Comparison of ENCODE assay signal across 8 cellular contexts in the genomic region with DNA sequence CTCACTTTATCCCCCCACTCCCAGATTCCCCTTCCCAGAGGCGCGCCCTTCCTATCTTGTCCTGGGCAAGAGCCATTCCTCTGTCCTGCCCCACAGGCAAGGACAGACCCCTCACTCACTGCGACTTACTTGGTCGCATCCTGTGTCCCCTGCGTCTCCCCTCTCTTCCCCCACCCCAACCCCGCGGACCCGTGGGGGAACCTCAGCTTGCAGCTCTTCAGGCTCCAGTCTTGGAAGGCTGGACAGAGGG. TPM values are rescaled to one million over a fixed set of nuclear protein-coding genes. Genes with fewer than 3 reads are reported as not detected.
DNase-seq lines count a peak whose midpoint lies in the region; ATAC-seq and TF ChIP-seq lines count a peak whose summit lies in the region.

No MANE protein-coding gene starts in this region.

- DNase-seq in CD14-positive monocyte (ENCODE audit: low spot score) (no peak), RWPE2 (ENCODE audit: low spot score) (no peak), esophagus muscularis mucosa (ENCODE audit: extremely low spot score) (no peak), osteocyte (ENCODE audit: extremely low spot score, unreplicated experiment) (no peak), hippocampal formation (lab: John Stamatoyannopoulos, UW) (no peak), mucosa of gallbladder (ENCODE audit: low spot score) (no peak), iPS-NIHi11 (ENCODE audit: low spot score) (no peak)

- no peak for TF ChIP-seq CTCF in CD14-positive monocyte (IDR thresholded peaks at IDR 0.05)
- no peak for TF ChIP-seq CTCF in RWPE2 (IDR thresholded peaks at IDR 0.05; ENCODE audit: poor library complexity, severe bottlenecking)
- TF ChIP-seq CTCF in esophagus muscularis mucosa (IDR thresholded peaks at IDR 0.05) = no peak
- TF ChIP-seq CTCF in osteocyte (IDR thresholded peaks at IDR 0.05) = no peak

- intact Hi-C loops in CD14-positive monocyte (cut with micrococcal nuclease) (no loop called here), esophagus muscularis mucosa (cut with DNase I) (no loop called here)

- no peak overlapping the region for H3K27ac ChIP-seq in RWPE2 (ENCODE audit: poor library complexity, severe bottlenecking)
- H3K27ac ChIP-seq in esophagus muscularis mucosa (replicated peaks in 1 of 4) = peak overlapping the region; percentile 66 to 78 (median 72)

- peaks cover 4 to 5% of the 10 kb centered on the region in 2 donors for H3K36me3 Mint-ChIP-seq in CD14-positive monocyte
- H3K36me3 Mint-ChIP-seq in osteocyte (ENCODE audit: unreplicated experiment) = no peaks in the 10 kb centered on the region

- no peak; the same call in 2 of the 3 replicates for ATAC-seq in RWPE2 (ENCODE audit: low read depth)
- no peak for ATAC-seq in GM19397 (IDR thresholded peaks at IDR 0.05; ENCODE audit: unreplicated experiment)

- peaks cover 61% of the 10 kb centered on the region for H3K4me1 Mint-ChIP-seq in CD14-positive monocyte
- H3K4me1 Mint-ChIP-seq in osteocyte (ENCODE audit: unreplicated experiment) = peaks cover 39% of the 10 kb centered on the region

- no peak for TF ChIP-seq POLR2A in esophagus muscularis mucosa (IDR thresholded peaks at IDR 0.05; ENCODE audit: low read depth)

- H3K27me3 ChIP-seq in RWPE2 (ENCODE audit: insufficient read depth, poor library complexity, severe bottlenecking) = peaks cover 11% of the 10 kb centered on the region
- no peaks in the 10 kb centered on the region for H3K27me3 ChIP-seq in esophagus muscularis mucosa

- peaks cover 4% of the 10 kb centered on the region for H3K4me1 ChIP-seq in RWPE2 (ENCODE audit: insufficient read depth, poor library complexity, severe bottlenecking)
- H3K4me1 ChIP-seq in esophagus muscularis mucosa = peaks cover 17 to 33% (median 27%) of the 10 kb centered on the region in 4 donors

- H3K9me3 Mint-ChIP-seq in CD14-positive monocyte (peaks cover 5 to 8% (median 7%) of the 10 kb centered on the region in 7 donors), osteocyte (ENCODE audit: unreplicated experiment) (peaks cover 8% of the 10 kb centered on the region)

- no peak for TF ChIP-seq EP300 in esophagus muscularis mucosa (IDR thresholded peaks at IDR 0.05)

- H3K4me3 Mint-ChIP-seq in CD14-positive monocyte = peak overlapping the region; percentile 93 to 97
- peak overlapping the region; percentile 77 for H3K4me3 Mint-ChIP-seq in osteocyte (ENCODE audit: unreplicated experiment)

- H3K9me3 ChIP-seq in RWPE2 (ENCODE audit: severe bottlenecking) (peaks cover 2% of the 10 kb centered on the region), esophagus muscularis mucosa (peaks cover 0 to 4% (median 0%) of the 10 kb centered on the region in 4 donors)

- H3K27me3 Mint-ChIP-seq in CD14-positive monocyte (ENCODE audit: low read depth in 3 of 3) (peaks cover 2 to 9% (median 3%) of the 10 kb centered on the region in 3 donors), osteocyte (ENCODE audit: unreplicated experiment) (peaks cover 26% of the 10 kb centered on the region)

- H3K27ac Mint-ChIP-seq in CD14-positive monocyte (peak overlapping the region; percentile 67 to 90 (median 85)), osteocyte (ENCODE audit: unreplicated experiment) (no peak overlapping the region)

- no peaks in the 10 kb centered on the region for H3K36me3 ChIP-seq in RWPE2 (ENCODE audit: low read depth)
- no peaks in the 10 kb centered on the region for H3K36me3 ChIP-seq in esophagus muscularis mucosa

- peak overlapping the region; percentile 24 for H3K4me3 ChIP-seq in RWPE2 (ENCODE audit: severe bottlenecking)
- peak overlapping the region; percentile 61 to 76 (median 66) for H3K4me3 ChIP-seq in esophagus muscularis mucosa

- 2% methylated on average over 8 of the region's 8 CpGs for WGBS in esophagus muscularis mucosa

RNA-seq across cellular contexts. Expression of a gene that starts 0.5 kb away (rescaled TPM):
- 10 to 100 TPM; 15.4 to 35.6 TPM for polyA plus RNA-seq in CD14-positive monocyte
- total RNA-seq in esophagus muscularis mucosa (10 to 100 TPM in 2 of 4 donors, 1 to 10 TPM in 2; 5.6 to 18.7 (median 9.5) TPM), osteocyte (0.64 and 1.1 TPM in 2 replicates), mucosa of gallbladder (8.4 TPM)
